Comparison of ENCODE assay signal across 1 cellular context in genomic region chr12:52879394-52880351, GRCh38.
TF ChIP-seq lines count a peak whose summit lies in the region.

No MANE protein-coding gene starts in this region.

TF ChIP-seq in GM12878, 131 proteins besides CTCF, POLR2A, EP300 and RAD21:
- TF ChIP-seq ZBTB33 (IDR thresholded peaks at IDR 0.05) (no peak), RELA (IDR thresholded peaks at IDR 0.05; ENCODE audit: borderline replicate concordance, partially characterized antibody) (no peak), MLLT1 (IDR thresholded peaks at IDR 0.05) (no peak), ATF3 (IDR thresholded peaks at IDR 0.05; ENCODE audit: borderline replicate concordance, extremely low read depth, low read depth, low read length) (no peak), E2F8 (IDR thresholded peaks at IDR 0.05; ENCODE audit: low read depth, partially characterized antibody) (no peak), YBX1 (IDR thresholded peaks at IDR 0.05) (no peak), USF1 (IDR thresholded peaks at IDR 0.05; ENCODE audit: borderline replicate concordance, extremely low read length, insufficient read depth, low read depth, low read length) (no peak), BHLHE40 (IDR thresholded peaks at IDR 0.05; ENCODE audit: borderline replicate concordance in 1 of 2, low read depth in 2 of 2, low read length in 1 of 2) (peak in 1 of 2 experiments; percentile 48; a peak in 1 of 4 replicates), JUNB (IDR thresholded peaks at IDR 0.05) (no peak), HDGF (IDR thresholded peaks at IDR 0.05) (no peak), SMC3 (IDR thresholded peaks at IDR 0.05; ENCODE audit: borderline replicate concordance, low read length) (peak; percentile 60), ETV6 (conservative IDR thresholded peaks at IDR 0.05 in 1 of 2, IDR thresholded peaks at IDR 0.05 in 1 of 2; ENCODE audit: borderline replicate concordance in 1 of 2, low read depth in 1 of 2) (no peak)
TF ChIP-seq in GM12878: peak in this region for 2.
